In genomic region chr4:152707632-152708031, GRCh38 we compare ENCODE assay signal across 16 cellular contexts. TPM values are rescaled to one million over a fixed set of nuclear protein-coding genes. Genes with fewer than 3 reads are reported as not detected.
DNase-seq lines count a peak whose midpoint lies in the region; ATAC-seq, FAIRE-seq and TF ChIP-seq lines count a peak whose summit lies in the region.
"Had no signal": no experiment of that assay in that cellular context is flagged by ENCODE, and none has a peak within 500 bp of the region (broad histone marks: within the 10 kb centered on the region; RNA-seq: fewer than 3 reads in every experiment).

No MANE protein-coding gene starts in this region.

- H3K27ac ChIP-seq in VCaP (peak overlapping the region; percentile 90), smooth muscle cell (ENCODE audit: low read depth) (peak overlapping the region; percentile 86)
- H3K27ac ChIP-seq: A549, HL-60 had no signal

- H3K79me2 ChIP-seq in smooth muscle cell (ENCODE audit: low read depth), result no peaks in the 10 kb centered on the region

- H3F3A ChIP-seq in smooth muscle cell (ENCODE audit: low read depth), result no peaks in the 10 kb centered on the region

- TF ChIP-seq CTCF in VCaP (conservative IDR thresholded peaks at IDR 0.05) (no peak), smooth muscle cell (IDR thresholded peaks at IDR 0.05; ENCODE audit: borderline replicate concordance, insufficient read depth, poor library complexity, severe bottlenecking) (no peak), D721Med (IDR thresholded peaks at IDR 0.05; ENCODE audit: insufficient read depth, missing control alignments) (no peak)

- no peak for FAIRE-seq in D721Med (lab: Jason Lieb, UNC)
- FAIRE-seq: A549, GM18507 had no signal

- no peaks in the 10 kb centered on the region for H3K27me3 ChIP-seq in smooth muscle cell (ENCODE audit: low read depth)
- H3K27me3 ChIP-seq: BE2C had no signal

- DNase-seq in islet precursor cell (peak; percentile 42), smooth muscle cell (lab: John Stamatoyannopoulos, UW; ENCODE audit: unreplicated experiment) (no peak), D721Med (ENCODE audit: insufficient read length, low spot score) (no peak), posterior cingulate gyrus (no peak), NOMO-1 (lab: John Stamatoyannopoulos, UW; ENCODE audit: unreplicated experiment in 2 of 2) (no peak), sciatic nerve (ENCODE audit: low spot score) (no peak)
- DNase-seq: BE2C; CD8-positive, alpha-beta T cell; COR-L47; GF-D8; GOT3 had no signal

- no peak overlapping the region for H2AFZ ChIP-seq in smooth muscle cell (ENCODE audit: low read depth)

- H3K4me3 ChIP-seq in smooth muscle cell, result no peak overlapping the region
- H3K4me3 ChIP-seq: A549, HAP-1 had no signal

- no peaks in the 10 kb centered on the region for H3K9me3 ChIP-seq in smooth muscle cell (replicated peaks; ENCODE audit: low read depth)
- H3K9me3 ChIP-seq: BE2C, HAP-1 had no signal

- H3K36me3 ChIP-seq in smooth muscle cell (ENCODE audit: low read depth), result no peaks in the 10 kb centered on the region
- H3K36me3 ChIP-seq: BE2C, HAP-1 had no signal

- no peak for ATAC-seq in sciatic nerve
- ATAC-seq: A549; CD8-positive, alpha-beta T cell had no signal

- no peaks in the 10 kb centered on the region for H4K20me1 ChIP-seq in smooth muscle cell (ENCODE audit: low read depth)

- peaks cover 5% of the 10 kb centered on the region for H3K4me1 ChIP-seq in smooth muscle cell (ENCODE audit: low read depth)
- H3K4me1 ChIP-seq: A549, BE2C, HAP-1 had no signal

- 82% methylated on average over 5 of the region's 5 CpGs for WGBS in smooth muscle cell (ENCODE audit: low lambda C conversion rate)

- no peak overlapping the region for H3K4me2 ChIP-seq in smooth muscle cell
- H3K4me2 ChIP-seq: A549 had no signal

- intact Hi-C loops in posterior cingulate gyrus (cut with DNase I), result no loop called here
- intact Hi-C loops in sciatic nerve (cut with DNase I), result no loop called here

- H3K9ac ChIP-seq in smooth muscle cell (ENCODE audit: low read depth), result no peak overlapping the region

RNA-seq across cellular contexts. Expression of gene TMEM154, which starts 27.8 kb away (rescaled TPM):
- total RNA-seq in smooth muscle cell (3.8 and 6.0 TPM in 2 replicates), sciatic nerve (3.7 TPM)
- polyA plus RNA-seq in smooth muscle cell, result 1.8 and 6.6 TPM in 2 replicates
